ENCODE assay signal across 26 cellular contexts in genomic region chr20:23370274-23370673, GRCh38.
"Had no signal": no experiment of that assay in that cellular context is flagged by ENCODE, and none has a peak within 500 bp of the region (broad histone marks: within the 10 kb centered on the region; RNA-seq: fewer than 3 reads in every experiment).

No MANE protein-coding gene starts in this region.

- H3K27ac Mint-ChIP-seq: nephron; stimulated activated effector memory CD8-positive, alpha-beta T cell treated with anti-CD3 and anti-CD28 coated beads, Interleukin-12 subunit alpha, Interleukin-12 subunit beta, amount 100 ng/mL, for 72 hours had no signal

- H3K4me3 Mint-ChIP-seq: naive thymus-derived CD8-positive, alpha-beta T cell; nephron; neural crest cell; stimulated activated effector memory CD8-positive, alpha-beta T cell treated with anti-CD3 and anti-CD28 coated beads, Interleukin-12 subunit alpha, Interleukin-12 subunit beta, amount 100 ng/mL, for 72 hours had no signal

- FAIRE-seq: keratinocyte, pancreas, small intestine had no signal

- H3K27me3 ChIP-seq: hepatocyte, left lung, pancreas, right atrium auricular region, spleen, stomach, testis, thyroid gland, transverse colon, upper lobe of left lung, vagina had no signal

- H3K4me3 ChIP-seq: hepatocyte, left lung, lower lobe of right lung, pancreas, right atrium auricular region, spleen, stomach, testis, thyroid gland, transverse colon, upper lobe of left lung, vagina had no signal

- ATAC-seq: left cardiac atrium; left lung; lower lobe of right lung; naive thymus-derived CD8-positive, alpha-beta T cell; pancreas; sciatic nerve; stimulated activated effector memory CD8-positive, alpha-beta T cell treated with anti-CD3 and anti-CD28 coated beads, Interleukin-12 subunit alpha, Interleukin-12 subunit beta, amount 100 ng/mL, for 72 hours had no signal

- DNase-seq: kidney glomerular epithelial cell; left cardiac atrium; left lung; lower lobe of right lung; mammary epithelial cell; mesenchymal stem cell; naive thymus-derived CD8-positive, alpha-beta T cell; nucleus accumbens; pancreas; small intestine; spleen; stimulated activated CD4-positive, alpha-beta T cell treated with anti-CD3 and anti-CD28 coated beads, Interleukin-4, amount 100 ng/mL, for 24 hours; stimulated activated naive CD4-positive, alpha-beta T cell; stomach; testis; thyroid gland; transverse colon; upper lobe of left lung had no signal

- H3K9me3 Mint-ChIP-seq: naive thymus-derived CD8-positive, alpha-beta T cell; nephron; neural crest cell; stimulated activated effector memory CD8-positive, alpha-beta T cell treated with anti-CD3 and anti-CD28 coated beads, Interleukin-12 subunit alpha, Interleukin-12 subunit beta, amount 100 ng/mL, for 72 hours had no signal

- H3K9me3 ChIP-seq: left lung, lower lobe of right lung, pancreas, right atrium auricular region, spleen, stomach, testis, thyroid gland, transverse colon, upper lobe of left lung, vagina had no signal

- H3K27me3 Mint-ChIP-seq: naive thymus-derived CD8-positive, alpha-beta T cell had no signal

- H3K27ac ChIP-seq: hepatocyte, lower lobe of right lung, pancreas, right atrium auricular region, spleen, stomach, testis, thyroid gland, transverse colon, upper lobe of left lung, vagina had no signal
